ENCODE assay signal across 25 cellular contexts in genomic region chr6:9890469-9890868, GRCh38.
"Had no signal": no experiment of that assay in that cellular context is flagged by ENCODE, and none has a peak within 500 bp of the region (broad histone marks: within the 10 kb centered on the region; RNA-seq: fewer than 3 reads in every experiment).

No MANE protein-coding gene starts in this region.

- H3K4me3 ChIP-seq: stomach, suprapubic skin, testis, thoracic aorta, tibial artery, tibial nerve, transverse colon, upper lobe of left lung, upper lobe of right lung, uterus, vagina had no signal

- H3K27ac ChIP-seq: stomach, suprapubic skin, testis, thoracic aorta, tibial artery, tibial nerve, transverse colon, upper lobe of left lung, upper lobe of right lung, uterus, vagina had no signal

- FAIRE-seq: urothelium cell line had no signal

- H3K36me3 ChIP-seq: stomach, suprapubic skin, thoracic aorta, tibial artery, tibial nerve, transverse colon, upper lobe of left lung, upper lobe of right lung, uterus, vagina had no signal

- ATAC-seq: stimulated activated effector memory CD8-positive, alpha-beta T cell treated with anti-CD3 and anti-CD28 coated beads, Interleukin-12 subunit alpha, Interleukin-12 subunit beta, amount 100 ng/mL, for 72 hours; stimulated activated memory B cell treated with anti-CD40 and anti-IgM and Interleukin-4, amounts not matched to agents 10 μg/mL and 1 μg/mL and 100 μg/mL, for 72 hours; stimulated activated naive B cell treated with anti-CD40 and anti-IgM and Interleukin-4, amounts not matched to agents 10 μg/mL and 1 μg/mL and 100 μg/mL, for 72 hours; stimulated activated naive CD8-positive, alpha-beta T cell treated with anti-CD3 and anti-CD28 coated beads, Interleukin-15, amount 100 ng/mL, for 72 hours; stimulated activated naive CD8-positive, alpha-beta T cell treated with anti-CD3 and anti-CD28 coated beads, Interleukin-15, Interleukin-2, amounts not matched to agents 100 U/mL and 50 U/mL, for 24 hours; upper lobe of right lung had no signal

- H3K27me3 ChIP-seq: stomach, suprapubic skin, testis, tibial artery, tibial nerve, transverse colon, upper lobe of left lung, upper lobe of right lung, uterus, vagina had no signal

- DNase-seq: stimulated activated CD4-positive, alpha-beta T cell treated with anti-CD3 and anti-CD28 coated beads, Interleukin-2, amount 100 ng/mL, for 48 hours; stimulated activated CD4-positive, alpha-beta T cell treated with anti-CD3 and anti-CD28 coated beads, Interleukin-4, amount 100 ng/mL, for 1 hour; stimulated activated CD4-positive, alpha-beta T cell treated with anti-CD3 and anti-CD28 coated beads, Interleukin-4, amount 100 ng/mL, for 24 hours; stimulated activated CD4-positive, alpha-beta T cell treated with anti-CD3 and anti-CD28 coated beads, Interleukin-4, amount 100 ng/mL, for 4 hours; stimulated activated CD8-positive, alpha-beta memory T cell treated with anti-CD3 and anti-CD28 coated beads, Interleukin-4, amount 100 ng/mL, for 48 hours; stimulated activated naive B cell treated with anti-CD40 and anti-IgM and Interleukin-4, amounts not matched to agents 10 μg/mL and 1 μg/mL and 100 μg/mL, for 72 hours; stimulated activated naive CD4-positive, alpha-beta T cell; stimulated activated naive CD4-positive, alpha-beta T cell treated with Interleukin-2 at 50 U/mL for 16 hours; stimulated activated naive CD8-positive, alpha-beta T cell treated with anti-CD3 and anti-CD28 coated beads, Interleukin-15, amount 100 ng/mL, for 72 hours; stimulated activated naive CD8-positive, alpha-beta T cell treated with anti-CD3 and anti-CD28 coated beads, Interleukin-15, Interleukin-2, amounts not matched to agents 100 U/mL and 50 U/mL, for 24 hours; stomach; substantia nigra; testis; tibial artery; transverse colon; upper lobe of left lung; upper lobe of right lung; uterus had no signal

- H3K9me3 ChIP-seq: suprapubic skin, testis, thoracic aorta, tibial artery, transverse colon, upper lobe of left lung, upper lobe of right lung, uterus, vagina had no signal

- H3K4me1 ChIP-seq: stomach, suprapubic skin, testis, tibial artery, tibial nerve, transverse colon, upper lobe of left lung, upper lobe of right lung, uterus, vagina had no signal
